ENCODE assay signal across 1 cellular context in the genomic region with DNA sequence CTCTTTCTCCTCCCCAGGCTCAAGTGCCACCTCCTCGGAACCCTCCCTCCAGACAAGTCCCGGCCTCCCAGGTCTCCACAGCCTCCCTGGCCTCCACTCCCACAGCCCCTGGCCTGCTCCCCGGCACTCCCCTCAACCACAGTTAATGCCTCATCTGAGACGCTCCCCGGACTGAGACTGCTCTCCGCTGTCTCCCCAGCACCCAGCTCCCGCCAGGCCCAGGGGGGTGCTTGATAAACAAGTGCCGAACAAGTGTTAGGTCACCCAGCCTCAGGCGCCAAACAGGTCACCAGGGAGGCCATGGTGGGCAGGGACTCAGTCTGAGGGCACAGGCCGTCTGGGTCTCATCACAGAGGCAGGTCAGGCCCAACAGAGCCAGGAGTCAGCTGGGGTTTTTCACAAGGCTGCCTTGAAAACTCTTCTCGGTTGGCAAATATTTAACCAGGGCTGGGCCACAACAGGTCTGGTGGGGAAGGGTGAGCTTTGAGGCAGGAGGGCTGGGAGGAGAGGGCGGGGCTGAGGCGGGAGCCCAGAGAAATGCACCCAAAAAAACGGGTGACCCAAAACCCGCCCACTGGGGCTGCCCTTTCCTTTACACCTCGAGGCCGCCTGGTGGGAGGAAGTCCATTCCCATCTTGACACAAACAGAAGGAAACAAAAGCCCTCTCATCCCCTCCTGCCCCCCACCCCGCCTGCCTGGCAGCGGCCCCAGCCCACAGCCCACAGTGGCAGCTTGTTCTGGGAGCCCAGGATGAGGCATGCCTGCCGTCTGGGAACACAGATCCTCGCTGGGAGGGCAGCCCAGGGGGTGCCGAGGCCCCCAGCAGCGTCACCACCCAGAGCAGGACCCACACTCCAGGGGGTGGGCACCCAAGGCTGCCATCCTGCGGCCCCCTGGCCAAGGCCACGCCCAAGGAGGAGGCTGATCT.
TF ChIP-seq lines count a peak whose summit lies in the region.

No MANE protein-coding gene starts in this region.

TF ChIP-seq in HepG2, 621 proteins besides CTCF, POLR2A, EP300 and RAD21 (continued from another document and continues in another):
- TF ChIP-seq, protein P1, sequence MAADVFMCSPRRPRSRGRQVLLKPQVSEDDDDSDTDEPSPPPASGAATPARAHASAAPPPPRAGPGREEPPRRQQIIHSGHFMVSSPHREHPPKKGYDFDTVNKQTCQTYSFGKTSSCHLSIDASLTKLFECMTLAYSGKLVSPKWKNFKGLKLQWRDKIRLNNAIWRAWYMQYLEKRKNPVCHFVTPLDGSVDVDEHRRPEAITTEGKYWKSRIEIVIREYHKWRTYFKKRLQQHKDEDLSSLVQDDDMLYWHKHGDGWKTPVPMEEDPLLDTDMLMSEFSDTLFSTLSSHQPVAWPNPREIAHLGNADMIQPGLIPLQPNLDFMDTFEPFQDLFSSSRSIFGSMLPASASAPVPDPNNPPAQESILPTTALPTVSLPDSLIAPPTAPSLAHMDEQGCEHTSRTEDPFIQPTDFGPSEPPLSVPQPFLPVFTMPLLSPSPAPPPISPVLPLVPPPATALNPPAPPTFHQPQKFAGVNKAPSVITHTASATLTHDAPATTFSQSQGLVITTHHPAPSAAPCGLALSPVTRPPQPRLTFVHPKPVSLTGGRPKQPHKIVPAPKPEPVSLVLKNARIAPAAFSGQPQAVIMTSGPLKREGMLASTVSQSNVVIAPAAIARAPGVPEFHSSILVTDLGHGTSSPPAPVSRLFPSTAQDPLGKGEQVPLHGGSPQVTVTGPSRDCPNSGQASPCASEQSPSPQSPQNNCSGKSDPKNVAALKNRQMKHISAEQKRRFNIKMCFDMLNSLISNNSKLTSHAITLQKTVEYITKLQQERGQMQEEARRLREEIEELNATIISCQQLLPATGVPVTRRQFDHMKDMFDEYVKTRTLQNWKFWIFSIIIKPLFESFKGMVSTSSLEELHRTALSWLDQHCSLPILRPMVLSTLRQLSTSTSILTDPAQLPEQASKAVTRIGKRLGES (CRISPR knock-in tag; IDR thresholded peaks at IDR 0.05; ENCODE audit: borderline replicate concordance), result no peak
- TF ChIP-seq ZNF274 (CRISPR knock-in tag; IDR thresholded peaks at IDR 0.05), result peak; percentile 57
- TF ChIP-seq SMC3 (IDR thresholded peaks at IDR 0.05; ENCODE audit: low read length), result peak; percentile 13; the same call in 1 of the 2 replicates
- TF ChIP-seq, protein P2, sequence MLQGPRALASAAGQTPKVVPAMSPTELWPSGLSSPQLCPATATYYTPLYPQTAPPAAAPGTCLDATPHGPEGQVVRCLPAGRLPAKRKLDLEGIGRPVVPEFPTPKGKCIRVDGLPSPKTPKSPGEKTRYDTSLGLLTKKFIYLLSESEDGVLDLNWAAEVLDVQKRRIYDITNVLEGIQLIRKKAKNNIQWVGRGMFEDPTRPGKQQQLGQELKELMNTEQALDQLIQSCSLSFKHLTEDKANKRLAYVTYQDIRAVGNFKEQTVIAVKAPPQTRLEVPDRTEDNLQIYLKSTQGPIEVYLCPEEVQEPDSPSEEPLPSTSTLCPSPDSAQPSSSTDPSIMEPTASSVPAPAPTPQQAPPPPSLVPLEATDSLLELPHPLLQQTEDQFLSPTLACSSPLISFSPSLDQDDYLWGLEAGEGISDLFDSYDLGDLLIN (CRISPR knock-in tag; IDR thresholded peaks at IDR 0.05; ENCODE audit: borderline replicate concordance), result peak; percentile 73; the same call in 1 of the 2 replicates
- TF ChIP-seq, protein P3, sequence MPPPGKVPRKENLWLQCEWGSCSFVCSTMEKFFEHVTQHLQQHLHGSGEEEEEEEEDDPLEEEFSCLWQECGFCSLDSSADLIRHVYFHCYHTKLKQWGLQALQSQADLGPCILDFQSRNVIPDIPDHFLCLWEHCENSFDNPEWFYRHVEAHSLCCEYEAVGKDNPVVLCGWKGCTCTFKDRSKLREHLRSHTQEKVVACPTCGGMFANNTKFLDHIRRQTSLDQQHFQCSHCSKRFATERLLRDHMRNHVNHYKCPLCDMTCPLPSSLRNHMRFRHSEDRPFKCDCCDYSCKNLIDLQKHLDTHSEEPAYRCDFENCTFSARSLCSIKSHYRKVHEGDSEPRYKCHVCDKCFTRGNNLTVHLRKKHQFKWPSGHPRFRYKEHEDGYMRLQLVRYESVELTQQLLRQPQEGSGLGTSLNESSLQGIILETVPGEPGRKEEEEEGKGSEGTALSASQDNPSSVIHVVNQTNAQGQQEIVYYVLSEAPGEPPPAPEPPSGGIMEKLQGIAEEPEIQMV (CRISPR knock-in tag; IDR thresholded peaks at IDR 0.05; ENCODE audit: low read depth), result no peak
- no peak for TF ChIP-seq ZFP36L2 (CRISPR knock-in tag; IDR thresholded peaks at IDR 0.05)
- TF ChIP-seq, protein P4, sequence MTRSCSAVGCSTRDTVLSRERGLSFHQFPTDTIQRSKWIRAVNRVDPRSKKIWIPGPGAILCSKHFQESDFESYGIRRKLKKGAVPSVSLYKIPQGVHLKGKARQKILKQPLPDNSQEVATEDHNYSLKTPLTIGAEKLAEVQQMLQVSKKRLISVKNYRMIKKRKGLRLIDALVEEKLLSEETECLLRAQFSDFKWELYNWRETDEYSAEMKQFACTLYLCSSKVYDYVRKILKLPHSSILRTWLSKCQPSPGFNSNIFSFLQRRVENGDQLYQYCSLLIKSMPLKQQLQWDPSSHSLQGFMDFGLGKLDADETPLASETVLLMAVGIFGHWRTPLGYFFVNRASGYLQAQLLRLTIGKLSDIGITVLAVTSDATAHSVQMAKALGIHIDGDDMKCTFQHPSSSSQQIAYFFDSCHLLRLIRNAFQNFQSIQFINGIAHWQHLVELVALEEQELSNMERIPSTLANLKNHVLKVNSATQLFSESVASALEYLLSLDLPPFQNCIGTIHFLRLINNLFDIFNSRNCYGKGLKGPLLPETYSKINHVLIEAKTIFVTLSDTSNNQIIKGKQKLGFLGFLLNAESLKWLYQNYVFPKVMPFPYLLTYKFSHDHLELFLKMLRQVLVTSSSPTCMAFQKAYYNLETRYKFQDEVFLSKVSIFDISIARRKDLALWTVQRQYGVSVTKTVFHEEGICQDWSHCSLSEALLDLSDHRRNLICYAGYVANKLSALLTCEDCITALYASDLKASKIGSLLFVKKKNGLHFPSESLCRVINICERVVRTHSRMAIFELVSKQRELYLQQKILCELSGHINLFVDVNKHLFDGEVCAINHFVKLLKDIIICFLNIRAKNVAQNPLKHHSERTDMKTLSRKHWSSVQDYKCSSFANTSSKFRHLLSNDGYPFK (CRISPR knock-in tag; IDR thresholded peaks at IDR 0.05; ENCODE audit: borderline replicate concordance), result no peak
- TF ChIP-seq, protein P5, sequence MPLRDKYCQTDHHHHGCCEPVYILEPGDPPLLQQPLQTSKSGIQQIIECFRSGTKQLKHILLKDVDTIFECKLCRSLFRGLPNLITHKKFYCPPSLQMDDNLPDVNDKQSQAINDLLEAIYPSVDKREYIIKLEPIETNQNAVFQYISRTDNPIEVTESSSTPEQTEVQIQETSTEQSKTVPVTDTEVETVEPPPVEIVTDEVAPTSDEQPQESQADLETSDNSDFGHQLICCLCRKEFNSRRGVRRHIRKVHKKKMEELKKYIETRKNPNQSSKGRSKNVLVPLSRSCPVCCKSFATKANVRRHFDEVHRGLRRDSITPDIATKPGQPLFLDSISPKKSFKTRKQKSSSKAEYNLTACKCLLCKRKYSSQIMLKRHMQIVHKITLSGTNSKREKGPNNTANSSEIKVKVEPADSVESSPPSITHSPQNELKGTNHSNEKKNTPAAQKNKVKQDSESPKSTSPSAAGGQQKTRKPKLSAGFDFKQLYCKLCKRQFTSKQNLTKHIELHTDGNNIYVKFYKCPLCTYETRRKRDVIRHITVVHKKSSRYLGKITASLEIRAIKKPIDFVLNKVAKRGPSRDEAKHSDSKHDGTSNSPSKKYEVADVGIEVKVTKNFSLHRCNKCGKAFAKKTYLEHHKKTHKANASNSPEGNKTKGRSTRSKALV (CRISPR knock-in tag; IDR thresholded peaks at IDR 0.05), result no peak
- TF ChIP-seq, protein P6, sequence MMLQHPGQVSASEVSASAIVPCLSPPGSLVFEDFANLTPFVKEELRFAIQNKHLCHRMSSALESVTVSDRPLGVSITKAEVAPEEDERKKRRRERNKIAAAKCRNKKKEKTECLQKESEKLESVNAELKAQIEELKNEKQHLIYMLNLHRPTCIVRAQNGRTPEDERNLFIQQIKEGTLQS (CRISPR knock-in tag; IDR thresholded peaks at IDR 0.05), result no peak
- no peak for TF ChIP-seq HNRNPUL1 (IDR thresholded peaks at IDR 0.05; ENCODE audit: low read depth, low read length)
- no peak for TF ChIP-seq NFIB (CRISPR knock-in tag; IDR thresholded peaks at IDR 0.05; ENCODE audit: borderline replicate concordance)
- TF ChIP-seq FLYWCH1 (CRISPR knock-in tag; IDR thresholded peaks at IDR 0.05), result no peak
- TF ChIP-seq, protein P7, sequence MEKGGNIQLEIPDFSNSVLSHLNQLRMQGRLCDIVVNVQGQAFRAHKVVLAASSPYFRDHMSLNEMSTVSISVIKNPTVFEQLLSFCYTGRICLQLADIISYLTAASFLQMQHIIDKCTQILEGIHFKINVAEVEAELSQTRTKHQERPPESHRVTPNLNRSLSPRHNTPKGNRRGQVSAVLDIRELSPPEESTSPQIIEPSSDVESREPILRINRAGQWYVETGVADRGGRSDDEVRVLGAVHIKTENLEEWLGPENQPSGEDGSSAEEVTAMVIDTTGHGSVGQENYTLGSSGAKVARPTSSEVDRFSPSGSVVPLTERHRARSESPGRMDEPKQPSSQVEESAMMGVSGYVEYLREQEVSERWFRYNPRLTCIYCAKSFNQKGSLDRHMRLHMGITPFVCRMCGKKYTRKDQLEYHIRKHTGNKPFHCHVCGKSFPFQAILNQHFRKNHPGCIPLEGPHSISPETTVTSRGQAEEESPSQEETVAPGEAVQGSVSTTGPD (CRISPR knock-in tag; IDR thresholded peaks at IDR 0.05), result peak; percentile 33; the same call in 1 of the 2 replicates
- no peak for TF ChIP-seq TOE1 (CRISPR knock-in tag; IDR thresholded peaks at IDR 0.05)
- TF ChIP-seq CREM (IDR thresholded peaks at IDR 0.05), result peak; percentile 22; the same call in 1 of the 2 replicates
- no peak for TF ChIP-seq CREM (CRISPR knock-in tag; IDR thresholded peaks at IDR 0.05)
- TF ChIP-seq ZNF17 (CRISPR knock-in tag; IDR thresholded peaks at IDR 0.05), result no peak
- TF ChIP-seq NR2F2 (IDR thresholded peaks at IDR 0.05; ENCODE audit: borderline replicate concordance, low read depth), result peak; percentile 70; the same call in 1 of the 2 replicates
- TF ChIP-seq ZNF205 (CRISPR knock-in tag; IDR thresholded peaks at IDR 0.05), result no peak
- no peak for TF ChIP-seq ZNF20 (CRISPR knock-in tag; IDR thresholded peaks at IDR 0.05)
- no peak for TF ChIP-seq FOXJ3 (CRISPR knock-in tag; IDR thresholded peaks at IDR 0.05; ENCODE audit: borderline replicate concordance)
- 0 out of 2 replicates have a peak, but pooled peaks have one; percentile 18 for TF ChIP-seq SIN3A (IDR thresholded peaks at IDR 0.05; ENCODE audit: borderline replicate concordance, low read depth, low read length)
- TF ChIP-seq, protein P8, sequence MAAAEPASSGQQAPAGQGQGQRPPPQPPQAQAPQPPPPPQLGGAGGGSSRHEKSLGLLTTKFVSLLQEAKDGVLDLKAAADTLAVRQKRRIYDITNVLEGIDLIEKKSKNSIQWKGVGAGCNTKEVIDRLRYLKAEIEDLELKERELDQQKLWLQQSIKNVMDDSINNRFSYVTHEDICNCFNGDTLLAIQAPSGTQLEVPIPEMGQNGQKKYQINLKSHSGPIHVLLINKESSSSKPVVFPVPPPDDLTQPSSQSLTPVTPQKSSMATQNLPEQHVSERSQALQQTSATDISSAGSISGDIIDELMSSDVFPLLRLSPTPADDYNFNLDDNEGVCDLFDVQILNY (CRISPR knock-in tag; conservative IDR thresholded peaks at IDR 0.05), result no peak
- TF ChIP-seq ZNF431 (CRISPR knock-in tag; IDR thresholded peaks at IDR 0.05; ENCODE audit: borderline replicate concordance, low read depth), result no peak
- peak; percentile 6; the same call in 1 of the 2 replicates for TF ChIP-seq ZNF746 (CRISPR knock-in tag; IDR thresholded peaks at IDR 0.05)
- TF ChIP-seq BCL6 (CRISPR knock-in tag; IDR thresholded peaks at IDR 0.05), result 0 out of 2 replicates have a peak, but pooled peaks have one; percentile 22
- no peak for TF ChIP-seq ZNF547 (CRISPR knock-in tag; IDR thresholded peaks at IDR 0.05)
- no peak for TF ChIP-seq MBNL3 (CRISPR knock-in tag; conservative IDR thresholded peaks at IDR 0.05)
- no peak for TF ChIP-seq ZNF121 (CRISPR knock-in tag; IDR thresholded peaks at IDR 0.05)
- no peak for TF ChIP-seq HOXA5 (CRISPR knock-in tag; IDR thresholded peaks at IDR 0.05)
- no peak for TF ChIP-seq NBN (conservative IDR thresholded peaks at IDR 0.05)
- TF ChIP-seq ZNF124 (CRISPR knock-in tag; IDR thresholded peaks at IDR 0.05), result no peak
- no peak for TF ChIP-seq ZNF644 (CRISPR knock-in tag; IDR thresholded peaks at IDR 0.05; ENCODE audit: low read depth)
- TF ChIP-seq, protein P9, sequence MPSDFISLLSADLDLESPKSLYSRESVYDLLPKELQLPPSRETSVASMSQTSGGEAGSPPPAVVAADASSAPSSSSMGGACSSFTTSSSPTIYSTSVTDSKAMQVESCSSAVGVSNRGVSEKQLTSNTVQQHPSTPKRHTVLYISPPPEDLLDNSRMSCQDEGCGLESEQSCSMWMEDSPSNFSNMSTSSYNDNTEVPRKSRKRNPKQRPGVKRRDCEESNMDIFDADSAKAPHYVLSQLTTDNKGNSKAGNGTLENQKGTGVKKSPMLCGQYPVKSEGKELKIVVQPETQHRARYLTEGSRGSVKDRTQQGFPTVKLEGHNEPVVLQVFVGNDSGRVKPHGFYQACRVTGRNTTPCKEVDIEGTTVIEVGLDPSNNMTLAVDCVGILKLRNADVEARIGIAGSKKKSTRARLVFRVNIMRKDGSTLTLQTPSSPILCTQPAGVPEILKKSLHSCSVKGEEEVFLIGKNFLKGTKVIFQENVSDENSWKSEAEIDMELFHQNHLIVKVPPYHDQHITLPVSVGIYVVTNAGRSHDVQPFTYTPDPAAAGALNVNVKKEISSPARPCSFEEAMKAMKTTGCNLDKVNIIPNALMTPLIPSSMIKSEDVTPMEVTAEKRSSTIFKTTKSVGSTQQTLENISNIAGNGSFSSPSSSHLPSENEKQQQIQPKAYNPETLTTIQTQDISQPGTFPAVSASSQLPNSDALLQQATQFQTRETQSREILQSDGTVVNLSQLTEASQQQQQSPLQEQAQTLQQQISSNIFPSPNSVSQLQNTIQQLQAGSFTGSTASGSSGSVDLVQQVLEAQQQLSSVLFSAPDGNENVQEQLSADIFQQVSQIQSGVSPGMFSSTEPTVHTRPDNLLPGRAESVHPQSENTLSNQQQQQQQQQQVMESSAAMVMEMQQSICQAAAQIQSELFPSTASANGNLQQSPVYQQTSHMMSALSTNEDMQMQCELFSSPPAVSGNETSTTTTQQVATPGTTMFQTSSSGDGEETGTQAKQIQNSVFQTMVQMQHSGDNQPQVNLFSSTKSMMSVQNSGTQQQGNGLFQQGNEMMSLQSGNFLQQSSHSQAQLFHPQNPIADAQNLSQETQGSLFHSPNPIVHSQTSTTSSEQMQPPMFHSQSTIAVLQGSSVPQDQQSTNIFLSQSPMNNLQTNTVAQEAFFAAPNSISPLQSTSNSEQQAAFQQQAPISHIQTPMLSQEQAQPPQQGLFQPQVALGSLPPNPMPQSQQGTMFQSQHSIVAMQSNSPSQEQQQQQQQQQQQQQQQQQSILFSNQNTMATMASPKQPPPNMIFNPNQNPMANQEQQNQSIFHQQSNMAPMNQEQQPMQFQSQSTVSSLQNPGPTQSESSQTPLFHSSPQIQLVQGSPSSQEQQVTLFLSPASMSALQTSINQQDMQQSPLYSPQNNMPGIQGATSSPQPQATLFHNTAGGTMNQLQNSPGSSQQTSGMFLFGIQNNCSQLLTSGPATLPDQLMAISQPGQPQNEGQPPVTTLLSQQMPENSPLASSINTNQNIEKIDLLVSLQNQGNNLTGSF (CRISPR knock-in tag; IDR thresholded peaks at IDR 0.05), result no peak
- TF ChIP-seq XBP1 (CRISPR knock-in tag; IDR thresholded peaks at IDR 0.05), result no peak
- TF ChIP-seq TSC22D2 (CRISPR knock-in tag; IDR thresholded peaks at IDR 0.05; ENCODE audit: borderline replicate concordance), result no peak
- peak; percentile 90 for TF ChIP-seq ZSCAN29 (CRISPR knock-in tag; conservative IDR thresholded peaks at IDR 0.05)
- TF ChIP-seq RFXAP (CRISPR knock-in tag; IDR thresholded peaks at IDR 0.05; ENCODE audit: borderline replicate concordance), result no peak
- TF ChIP-seq MXI1 (IDR thresholded peaks at IDR 0.05; ENCODE audit: borderline replicate concordance, low read depth, low read length), result no peak
